In the genomic region with DNA sequence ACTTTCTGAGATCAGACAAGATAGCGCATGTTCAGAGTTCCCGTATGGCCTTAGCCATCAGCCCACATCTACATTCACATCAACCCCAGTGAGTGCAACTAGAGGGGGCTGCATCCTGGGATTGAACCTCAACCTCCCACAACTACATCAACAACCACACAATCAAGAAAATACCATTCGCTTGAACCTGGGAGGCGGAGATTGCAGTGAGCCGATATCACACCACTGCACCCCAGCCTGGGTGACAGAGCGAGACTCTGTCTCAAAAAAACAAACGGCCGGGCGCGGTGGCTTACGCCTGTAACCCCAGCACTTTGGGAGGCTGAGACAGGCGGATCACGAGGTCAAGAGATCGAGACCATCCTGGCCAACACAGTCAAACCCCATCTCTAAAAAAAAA, we compare ENCODE assay signal across 15 cellular contexts. TPM values are rescaled to one million over a fixed set of nuclear protein-coding genes. Genes with fewer than 3 reads are reported as not detected.
"Had no signal": no experiment of that assay in that cellular context is flagged by ENCODE, and none has a peak within 500 bp of the region (broad histone marks: within the 10 kb centered on the region; RNA-seq: fewer than 3 reads in every experiment).

No MANE protein-coding gene starts in this region.

RNA-seq across cellular contexts. Expression of a gene that starts 31.8 kb away (rescaled TPM):
- total RNA-seq: WTC11 had no signal

RNA-seq across cellular contexts. Expression of a gene that starts 50.4 kb away (rescaled TPM):
- total RNA-seq: activated B cell treated with CpG ODN at 0.5 μM for 24 hours; activated CD4-positive, alpha-beta memory T cell treated with anti-CD3 and anti-CD28 coated beads for 36 hours; activated CD4-positive, alpha-beta memory T cell treated with anti-CD3 and anti-CD28 coated beads, Interleukin-2, amount 10 ng/mL, durations not matched to agents 7 days and 5 days; activated CD4-positive, alpha-beta T cell treated with anti-CD3 and anti-CD28 coated beads for 36 hours; activated CD4-positive, alpha-beta T cell treated with anti-CD3 and anti-CD28 coated beads, Interleukin-2, amount 10 ng/mL, durations not matched to agents 24 days and 14 days; activated CD4-positive, alpha-beta T cell treated with anti-CD3 and anti-CD28 coated beads, Interleukin-2, amount 10 ng/mL, durations not matched to agents 7 days and 5 days; activated CD8-positive, alpha-beta memory T cell treated with anti-CD3 and anti-CD28 coated beads for 36 hours; activated CD8-positive, alpha-beta memory T cell treated with anti-CD3 and anti-CD28 coated beads, Interleukin-2, amount 10 ng/mL, durations not matched to agents 7 days and 5 days; activated CD8-positive, alpha-beta T cell treated with anti-CD3 and anti-CD28 coated beads for 36 hours; activated CD8-positive, alpha-beta T cell treated with anti-CD3 and anti-CD28 coated beads, Interleukin-2, amount 10 ng/mL, durations not matched to agents 7 days and 5 days; T-cell; T-helper 1 cell treated with Interleukin-12 subunit alpha and Interleukin-12 subunit beta and Interleukin-4 antibody, amounts not matched to agents 30 ng/mL and 1 ng/mL, for 36 hours; T-helper 17 cell; T-helper 2 cell treated with Interferon-gamma antibody and Interleukin-4, amounts not matched to agents 100 ng/mL and 5 ng/mL, for 36 hours had no signal
